Comparison of ENCODE assay signal across 17 cellular contexts in the genomic region with DNA sequence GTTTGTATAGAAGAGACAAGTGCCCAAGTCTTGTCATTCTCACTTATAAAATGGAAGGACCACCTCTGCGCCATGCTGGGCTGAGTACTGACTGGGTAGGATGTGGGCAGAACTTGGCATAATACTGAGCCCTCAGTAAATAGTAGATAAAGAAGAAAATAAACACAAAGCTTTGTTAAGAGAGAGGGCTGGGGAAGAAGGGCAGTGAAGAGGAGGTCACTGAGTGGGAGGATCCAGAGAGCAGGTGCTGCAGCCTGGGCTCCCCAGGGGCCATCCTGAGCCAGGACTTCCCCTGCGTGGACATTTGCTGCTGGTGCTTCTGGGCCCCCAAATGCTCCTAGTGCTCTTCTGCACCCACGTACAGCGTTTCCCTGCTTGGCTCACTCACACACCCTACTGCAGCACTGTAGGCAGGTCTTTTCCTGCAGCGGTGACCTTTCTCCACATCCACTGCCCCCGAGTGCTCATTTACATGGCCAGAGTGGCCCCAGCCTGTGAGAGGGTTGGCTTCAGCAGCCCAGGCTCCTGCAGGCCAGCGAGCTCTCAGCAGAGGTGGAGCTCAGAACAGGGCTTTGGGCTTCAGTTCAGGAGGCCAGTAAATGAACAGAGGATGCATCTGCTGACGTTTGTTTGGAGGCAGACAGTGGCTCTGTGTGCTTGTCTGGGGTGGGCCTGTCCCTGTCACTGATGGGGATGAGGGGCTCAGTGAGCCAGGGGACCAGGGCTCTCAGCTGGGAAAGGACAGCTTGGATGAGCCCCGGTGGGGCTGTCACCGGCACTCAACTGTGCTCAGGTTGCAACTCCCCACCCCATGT.
DNase-seq lines count a peak whose midpoint lies in the region; ATAC-seq lines count a peak whose summit lies in the region.
"Had no signal": no experiment of that assay in that cellular context is flagged by ENCODE, and none has a peak within 500 bp of the region (broad histone marks: within the 10 kb centered on the region; RNA-seq: fewer than 3 reads in every experiment).

No MANE protein-coding gene starts in this region.

- peaks cover 0 to 2% of the 10 kb centered on the region in 2 donors for H3K9me3 ChIP-seq in neuronal stem cell (replicated peaks in 1 of 2; ENCODE audit: control insufficient read depth in 2 of 2, insufficient read depth in 1 of 2, low read depth in 1 of 2, low read length in 2 of 2)
- H3K9me3 ChIP-seq in CD8-positive, alpha-beta memory T cell (ENCODE audit: low read length), result no peaks in the 10 kb centered on the region
- H3K9me3 ChIP-seq: suprapubic skin had no signal

- no peak overlapping the region for H3K4me2 ChIP-seq in neuronal stem cell (ENCODE audit: insufficient read depth, low read length, poor library complexity, severe bottlenecking)

- ATAC-seq in stimulated activated naive CD8-positive, alpha-beta T cell treated with anti-CD3 and anti-CD28 coated beads, Interleukin-15, amount 100 ng/mL, for 72 hours, result peak; percentile 21
- no peak for ATAC-seq in stimulated activated naive CD8-positive, alpha-beta T cell treated with anti-CD3 and anti-CD28 coated beads, Interleukin-15, Interleukin-2, amounts not matched to agents 100 U/mL and 50 U/mL, for 24 hours
- no peak for ATAC-seq in HG03139 (IDR thresholded peaks at IDR 0.05; ENCODE audit: unreplicated experiment)
- ATAC-seq: activated naive CD4-positive, alpha-beta T cell treated with anti-CD3 and anti-CD28 coated beads, Interleukin-2, amount 50 U/mL, for 72 hours; SK-N-SH treated with all-trans-retinoic acid at 6 μM for 48 hours had no signal

- peak overlapping the region; percentile 76 for H3K18ac ChIP-seq in neuronal stem cell (ENCODE audit: low read length)

- H3K27ac ChIP-seq in neuronal stem cell (replicated peaks; ENCODE audit: low read length), result no peak overlapping the region
- no peak overlapping the region for H3K27ac ChIP-seq in CD8-positive, alpha-beta memory T cell (ENCODE audit: low read depth, low read length)
- H3K27ac ChIP-seq: suprapubic skin had no signal

- peaks cover 0 to 11% of the 10 kb centered on the region in 2 donors for H3K4me1 ChIP-seq in neuronal stem cell (ENCODE audit: control insufficient read depth in 2 of 2, insufficient read depth in 1 of 2, low read depth in 1 of 2, low read length in 2 of 2)
- H3K4me1 ChIP-seq in CD8-positive, alpha-beta memory T cell (ENCODE audit: insufficient read depth, low read length), result no peaks in the 10 kb centered on the region
- H3K4me1 ChIP-seq: suprapubic skin had no signal

- CTCF ChIA-PET in CD8-positive, alpha-beta memory T cell (lab: Charles Lee), result no interaction called here

- no peak overlapping the region for H2AFZ ChIP-seq in neuronal stem cell (ENCODE audit: low read length)

- H3K4ac ChIP-seq in neuronal stem cell (ENCODE audit: low read length), result no peak overlapping the region

- H3K27me3 ChIP-seq in neuronal stem cell (ENCODE audit: control insufficient read depth in 3 of 3, insufficient read depth in 3 of 3, low read depth in 1 of 3, low read length in 3 of 3), result no peaks in the 10 kb centered on the region
- no peaks in the 10 kb centered on the region for H3K27me3 ChIP-seq in CD8-positive, alpha-beta memory T cell (ENCODE audit: insufficient read depth, low read length, poor library complexity, severe bottlenecking)

- no peak overlapping the region for H2BK120ac ChIP-seq in neuronal stem cell (ENCODE audit: low read depth, low read length)

- H2BK5ac ChIP-seq in neuronal stem cell (ENCODE audit: low read length), result no peak overlapping the region

- no peak overlapping the region for H4K91ac ChIP-seq in neuronal stem cell (ENCODE audit: low read depth, low read length, poor library complexity)

- no peak for DNase-seq in stimulated activated naive CD8-positive, alpha-beta T cell treated with anti-CD3 and anti-CD28 coated beads, Interleukin-15, amount 100 ng/mL, for 72 hours
- DNase-seq in stimulated activated naive CD8-positive, alpha-beta T cell treated with anti-CD3 and anti-CD28 coated beads, Interleukin-15, Interleukin-2, amounts not matched to agents 100 U/mL and 50 U/mL, for 24 hours, result no peak
- DNase-seq in NCI-H748 (lab: John Stamatoyannopoulos, UW; ENCODE audit: unreplicated experiment) (peak; percentile 87), neuronal stem cell (ENCODE audit: low spot score) (no peak), OCI-M1 (lab: John Stamatoyannopoulos, UW) (no peak)
- no peak for DNase-seq in CD8-positive, alpha-beta memory T cell
- DNase-seq: activated CD8-positive, alpha-beta memory T cell treated with anti-CD3 and anti-CD28 coated beads for 24 hours; CD4-positive, alpha-beta memory T cell; NCI-H1105 treated with DMSO at 0.1 percent for 48 hours; NCI-H226; nucleus accumbens; RPMI8226 had no signal

- peaks cover 3% of the 10 kb centered on the region for H3K79me1 ChIP-seq in neuronal stem cell (ENCODE audit: low read depth, low read length)

- H3K27me3 Mint-ChIP-seq in stimulated activated naive CD8-positive, alpha-beta T cell treated with anti-CD3 and anti-CD28 coated beads, Interleukin-15, amount 100 ng/mL, for 72 hours, result peaks cover 16% of the 10 kb centered on the region
- peaks cover 10 to 18% of the 10 kb centered on the region in 2 donors for H3K27me3 Mint-ChIP-seq in CD8-positive, alpha-beta memory T cell

- H2AK5ac ChIP-seq in neuronal stem cell (ENCODE audit: low read depth, low read length), result peak overlapping the region; percentile 77

- peak overlapping the region in 1 of 2 donors; percentile 79 for H3K27ac Mint-ChIP-seq in stimulated activated naive CD8-positive, alpha-beta T cell treated with anti-CD3 and anti-CD28 coated beads, Interleukin-15, amount 100 ng/mL, for 72 hours
- no peak overlapping the region for H3K27ac Mint-ChIP-seq in CD8-positive, alpha-beta memory T cell
- H3K27ac Mint-ChIP-seq: CD4-positive, alpha-beta memory T cell; T-helper 2 cell treated with Interferon-gamma antibody and Interleukin-4, amounts not matched to agents 5 μg/mL and 100 μg/mL, for 36 hours had no signal

- H3K9me3 Mint-ChIP-seq in stimulated activated naive CD8-positive, alpha-beta T cell treated with anti-CD3 and anti-CD28 coated beads, Interleukin-15, amount 100 ng/mL, for 72 hours, result peaks cover 7 to 8% of the 10 kb centered on the region in 2 donors
- H3K9me3 Mint-ChIP-seq in CD8-positive, alpha-beta memory T cell, result no peaks in the 10 kb centered on the region
- H3K9me3 Mint-ChIP-seq: T-helper 2 cell treated with Interferon-gamma antibody and Interleukin-4, amounts not matched to agents 5 μg/mL and 100 μg/mL, for 36 hours had no signal

- no peaks in the 10 kb centered on the region for H3K36me3 Mint-ChIP-seq in CD8-positive, alpha-beta memory T cell
- H3K36me3 Mint-ChIP-seq: CD4-positive, alpha-beta memory T cell had no signal

- H3K4me3 ChIP-seq in neuronal stem cell (ENCODE audit: low read length in 2 of 2), result peak overlapping the region in 1 of 2 donors; percentile 57
- no peak overlapping the region for H3K4me3 ChIP-seq in CD8-positive, alpha-beta memory T cell (ENCODE audit: low read length)
- H3K4me3 ChIP-seq: suprapubic skin had no signal

- no peak overlapping the region for H4K8ac ChIP-seq in neuronal stem cell (ENCODE audit: low read depth, low read length)

- H3K4me1 Mint-ChIP-seq in stimulated activated naive CD8-positive, alpha-beta T cell treated with anti-CD3 and anti-CD28 coated beads, Interleukin-15, amount 100 ng/mL, for 72 hours, result no peaks in the 10 kb centered on the region
- no peaks in the 10 kb centered on the region for H3K4me1 Mint-ChIP-seq in CD8-positive, alpha-beta memory T cell
- H3K4me1 Mint-ChIP-seq: CD4-positive, alpha-beta memory T cell had no signal

- H2BK15ac ChIP-seq in neuronal stem cell (ENCODE audit: low read length), result peak overlapping the region; percentile 20

- POLR2A ChIA-PET in CD8-positive, alpha-beta memory T cell (lab: Charles Lee), result no interaction called here

- H3K23ac ChIP-seq in neuronal stem cell (ENCODE audit: low read depth, low read length, poor library complexity), result no peak overlapping the region

- H3K36me3 ChIP-seq in neuronal stem cell (replicated peaks in 1 of 2; ENCODE audit: control insufficient read depth in 2 of 2, insufficient read depth in 2 of 2, low read length in 2 of 2), result no peaks in the 10 kb centered on the region
- H3K36me3 ChIP-seq in CD8-positive, alpha-beta memory T cell (ENCODE audit: insufficient read depth, low read length), result no peaks in the 10 kb centered on the region
- H3K36me3 ChIP-seq: suprapubic skin had no signal

- no CpG with 5 or more reads among the region's 10 CpGs for WGBS in neuronal stem cell (ENCODE audit: extremely low coverage in 2 of 2, insufficient read length in 2 of 2, insufficient replicate concordance in 1 of 2), 2 donors

- no peak overlapping the region for H3K4me3 Mint-ChIP-seq in stimulated activated naive CD8-positive, alpha-beta T cell treated with anti-CD3 and anti-CD28 coated beads, Interleukin-15, amount 100 ng/mL, for 72 hours
- H3K4me3 Mint-ChIP-seq in CD8-positive, alpha-beta memory T cell, result no peak overlapping the region
- H3K4me3 Mint-ChIP-seq: CD4-positive, alpha-beta memory T cell; T-helper 2 cell treated with Interferon-gamma antibody and Interleukin-4, amounts not matched to agents 5 μg/mL and 100 μg/mL, for 36 hours had no signal

- peak overlapping the region; percentile 73 for H2BK12ac ChIP-seq in neuronal stem cell (ENCODE audit: low read length)

- H3K14ac ChIP-seq in neuronal stem cell (ENCODE audit: low read length), result no peak overlapping the region

- peak overlapping the region; percentile 64 for H3K9ac ChIP-seq in neuronal stem cell (ENCODE audit: low read depth, low read length, poor library complexity)
